ENCODE assay signal across 1 cellular context in the genomic region with DNA sequence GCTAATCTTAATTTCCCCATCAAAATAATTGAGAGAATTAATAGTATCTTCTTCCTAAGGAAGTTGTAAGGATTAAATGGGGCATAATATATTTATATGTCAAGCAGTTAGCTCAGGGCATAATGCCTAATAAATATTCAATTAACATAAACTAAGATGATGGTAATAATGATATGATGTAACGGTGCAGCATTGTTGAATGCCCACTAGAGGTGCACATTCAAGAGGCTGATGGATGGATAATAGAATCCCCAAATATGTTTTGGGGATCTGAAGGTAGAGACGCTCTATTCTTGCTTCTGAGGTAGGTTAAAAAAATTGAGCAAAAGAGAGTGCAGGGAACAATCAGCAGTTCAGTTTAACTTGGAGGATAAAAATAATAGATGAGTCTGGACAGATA.
TF ChIP-seq lines count a peak whose summit lies in the region.

No MANE protein-coding gene starts in this region.

TF ChIP-seq in GM23338, 12 proteins besides CTCF, POLR2A, EP300 and RAD21 (continued from another document):
- no peak for TF ChIP-seq ZNF462 (CRISPR knock-in tag; IDR thresholded peaks at IDR 0.05)
- no peak for TF ChIP-seq EZH2 (IDR thresholded peaks at IDR 0.05; ENCODE audit: low read depth, unreplicated experiment)
- TF ChIP-seq ZNF331 (CRISPR knock-in tag; IDR thresholded peaks at IDR 0.05; ENCODE audit: low read depth): no peak
TF ChIP-seq in GM23338: peak in this region for 0.
